ENCODE assay signal across 1 cellular context in the genomic region with DNA sequence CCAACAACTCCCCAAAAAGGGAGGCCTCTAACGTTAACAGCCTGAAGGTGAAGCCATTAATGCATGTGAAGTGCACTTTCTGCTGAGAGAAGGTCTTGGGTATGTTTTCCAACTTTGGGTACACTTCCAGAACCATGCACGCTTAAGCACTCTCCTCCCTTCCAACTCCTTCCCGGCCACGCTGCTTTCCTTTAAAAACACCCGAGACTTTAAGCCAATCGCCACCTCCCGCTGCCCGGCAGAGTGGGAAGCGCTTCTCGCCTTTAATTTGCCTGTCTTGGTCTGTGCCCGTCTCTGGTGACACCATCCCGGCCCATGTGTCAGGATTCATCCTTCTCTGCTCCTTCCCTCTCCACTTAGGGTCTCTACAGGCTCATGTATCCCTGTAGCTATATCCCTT.
TF ChIP-seq lines count a peak whose summit lies in the region.

No MANE protein-coding gene starts in this region.

TF ChIP-seq in IMR-90, 13 proteins besides CTCF, POLR2A, EP300 and RAD21:
- TF ChIP-seq FOS (IDR thresholded peaks at IDR 0.05; ENCODE audit: low read depth, low read length) (no peak), MXI1 (IDR thresholded peaks at IDR 0.05; ENCODE audit: borderline replicate concordance, low read depth, low read length) (no peak), MAZ (IDR thresholded peaks at IDR 0.05; ENCODE audit: borderline replicate concordance, low read depth, low read length) (no peak), RFX5 (IDR thresholded peaks at IDR 0.05; ENCODE audit: low read depth, low read length) (no peak), MAFK (IDR thresholded peaks at IDR 0.05; ENCODE audit: low read depth, low read length) (no peak), CEBPB (IDR thresholded peaks at IDR 0.05; ENCODE audit: low read depth, low read length) (no peak), CHD1 (IDR thresholded peaks at IDR 0.05; ENCODE audit: low read depth, low read length) (no peak), RCOR1 (IDR thresholded peaks at IDR 0.05; ENCODE audit: insufficient replicate concordance, low read length) (no peak), NFE2L2 (IDR thresholded peaks at IDR 0.05; ENCODE audit: low read depth, low read length) (no peak), BHLHE40 (IDR thresholded peaks at IDR 0.05; ENCODE audit: low read depth, low read length) (no peak)
- TF ChIP-seq, protein P1, sequence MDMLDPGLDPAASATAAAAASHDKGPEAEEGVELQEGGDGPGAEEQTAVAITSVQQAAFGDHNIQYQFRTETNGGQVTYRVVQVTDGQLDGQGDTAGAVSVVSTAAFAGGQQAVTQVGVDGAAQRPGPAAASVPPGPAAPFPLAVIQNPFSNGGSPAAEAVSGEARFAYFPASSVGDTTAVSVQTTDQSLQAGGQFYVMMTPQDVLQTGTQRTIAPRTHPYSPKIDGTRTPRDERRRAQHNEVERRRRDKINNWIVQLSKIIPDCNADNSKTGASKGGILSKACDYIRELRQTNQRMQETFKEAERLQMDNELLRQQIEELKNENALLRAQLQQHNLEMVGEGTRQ (IDR thresholded peaks at IDR 0.05; ENCODE audit: low read depth, low read length) = no peak
- TF ChIP-seq, protein P2, sequence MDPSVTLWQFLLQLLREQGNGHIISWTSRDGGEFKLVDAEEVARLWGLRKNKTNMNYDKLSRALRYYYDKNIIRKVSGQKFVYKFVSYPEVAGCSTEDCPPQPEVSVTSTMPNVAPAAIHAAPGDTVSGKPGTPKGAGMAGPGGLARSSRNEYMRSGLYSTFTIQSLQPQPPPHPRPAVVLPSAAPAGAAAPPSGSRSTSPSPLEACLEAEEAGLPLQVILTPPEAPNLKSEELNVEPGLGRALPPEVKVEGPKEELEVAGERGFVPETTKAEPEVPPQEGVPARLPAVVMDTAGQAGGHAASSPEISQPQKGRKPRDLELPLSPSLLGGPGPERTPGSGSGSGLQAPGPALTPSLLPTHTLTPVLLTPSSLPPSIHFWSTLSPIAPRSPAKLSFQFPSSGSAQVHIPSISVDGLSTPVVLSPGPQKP (IDR thresholded peaks at IDR 0.05; ENCODE audit: borderline replicate concordance, low read depth, low read length) = no peak
